23 cellular contexts compared by ENCODE assay signal in the genomic region with DNA sequence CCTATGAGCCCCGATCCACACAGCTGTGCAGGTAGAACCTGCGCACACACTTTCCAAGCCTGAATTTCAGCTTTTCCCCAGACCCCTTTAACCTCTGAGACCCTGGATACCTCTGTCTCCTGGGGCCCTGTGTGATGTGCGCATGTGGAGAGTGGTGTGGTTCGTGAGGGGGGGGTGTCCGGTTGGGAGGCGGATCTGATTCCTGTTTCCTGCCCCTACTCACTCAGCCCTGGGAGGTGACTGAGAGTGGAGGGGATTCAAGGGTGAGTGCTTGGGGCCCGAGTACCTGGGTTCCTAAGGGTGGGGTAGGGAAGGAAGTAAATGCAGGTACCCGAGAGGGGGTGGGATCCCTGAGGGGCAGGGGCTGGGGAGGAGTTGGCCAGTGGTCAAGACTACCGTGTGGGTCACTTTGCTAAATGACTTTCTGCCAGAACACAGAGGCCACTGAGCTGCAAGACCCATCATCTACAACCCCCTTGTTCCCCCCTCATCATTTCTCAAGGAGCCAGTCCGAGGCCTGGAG. TPM values are rescaled to one million over a fixed set of nuclear protein-coding genes. Genes with fewer than 3 reads are reported as not detected.
A peak's percentile ranks its signal among the peaks of the same experiment; 100 is the strongest.
DNase-seq lines count a peak whose midpoint lies in the region; ATAC-seq and TF ChIP-seq lines count a peak whose summit lies in the region.
"Had no signal": no experiment of that assay in that cellular context is flagged by ENCODE, and none has a peak within 500 bp of the region (broad histone marks: within the 10 kb centered on the region; RNA-seq: fewer than 3 reads in every experiment).

No MANE protein-coding gene starts in this region.

- TF ChIP-seq POLR2A in sigmoid colon (IDR thresholded peaks at IDR 0.05): no peak

- peaks cover 9 to 12% of the 10 kb centered on the region in 2 donors for H3K27me3 Mint-ChIP-seq in natural killer cell (ENCODE audit: low read depth in 2 of 2)

- H3K4me3 ChIP-seq in sigmoid colon: peak overlapping the region in 3 of 4 donors; percentile 5 to 23 (median 13)
- no peak overlapping the region for H3K4me3 ChIP-seq in aorta (ENCODE audit: low read length in 2 of 2)
- H3K4me3 ChIP-seq: neural progenitor cell had no signal

- ATAC-seq in Right ventricle myocardium inferior: peak; percentile 45
- ATAC-seq in left lobe of liver: peak; percentile 47
- ATAC-seq in aorta (ENCODE audit: low FRiP score): peak; percentile 47
- ATAC-seq in GM19035 (IDR thresholded peaks at IDR 0.05; ENCODE audit: unreplicated experiment): no peak
- no peak for ATAC-seq in natural killer cell

- H3K27me3 ChIP-seq in sigmoid colon: peaks cover 8 to 36% (median 30%) of the 10 kb centered on the region in 3 donors
- no peaks in the 10 kb centered on the region for H3K27me3 ChIP-seq in aorta (ENCODE audit: control insufficient read depth in 1 of 2, insufficient read depth in 2 of 2, low read length in 1 of 2)

- H3K27ac Mint-ChIP-seq in natural killer cell: no peak overlapping the region
- H3K27ac Mint-ChIP-seq: activated CD4-positive, alpha-beta memory T cell treated with anti-CD3 and anti-CD28 coated beads for 36 hours; activated naive CD8-positive, alpha-beta T cell; activated T-cell treated with anti-CD3 and anti-CD28 coated beads, Interleukin-2, amount 50 U/mL, for 24 hours had no signal

- H3K4me1 ChIP-seq in sigmoid colon (no peaks in the 10 kb centered on the region), aorta (ENCODE audit: control insufficient read depth in 1 of 2, insufficient read depth in 2 of 2, low read length in 2 of 2) (no peaks in the 10 kb centered on the region)
- H3K4me1 ChIP-seq: BE2C had no signal

- intact Hi-C loops in Right ventricle myocardium inferior (cut with DNase I) (loop anchor here (2.0 to 5.0 kb wide), 2 partner anchors 50 to 67 kb away; a partner anchor contains a TSS), cardiac septum (cut with DNase I) (loop anchor here (5.0 kb wide), 1 partner anchor 47 kb away; no protein-coding TSS in a partner anchor), sigmoid colon (cut with DNase I) (no loop called here), aorta (cut with DNase I) (no loop called here), natural killer cell (cut with micrococcal nuclease) (no loop called here)

- DNase-seq in Right ventricle myocardium inferior (ENCODE audit: missing footprints) (no peak), cardiac septum (ENCODE audit: low spot score) (no peak), left lobe of liver (ENCODE audit: low spot score) (no peak), sigmoid colon (no peak), aorta (no peak), GM10266 (ENCODE audit: extremely low spot score) (no peak), natural killer cell (no peak)
- DNase-seq: 8988T; activated CD4-positive, alpha-beta memory T cell treated with anti-CD3 and anti-CD28 coated beads for 36 hours; activated T-cell treated with anti-CD3 and anti-CD28 coated beads, Interleukin-2, amount 50 U/mL, for 24 hours; BE2C; brain microvascular endothelial cell; NCI-H1417 treated with DMSO at 0.1 percent for 48 hours; NCI-H2227 treated with DMSO at 0.1 percent for 48 hours; stimulated activated CD4-positive, alpha-beta T cell treated with anti-CD3 and anti-CD28 coated beads, Interleukin-2, amount 100 ng/mL, for 24 hours had no signal

- WGBS in sigmoid colon, 2 donors: 53 to 60% methylated on average over 10 of the region's 10 CpGs
- 63 to 65% methylated on average over 10 of the region's 10 CpGs for WGBS in aorta, 2 donors

- no peak for TF ChIP-seq EP300 in sigmoid colon (IDR thresholded peaks at IDR 0.05)

- peaks cover 0 to 8% of the 10 kb centered on the region in 2 donors for H3K4me1 Mint-ChIP-seq in natural killer cell

- H3K9me3 Mint-ChIP-seq in natural killer cell: no peaks in the 10 kb centered on the region
- H3K9me3 Mint-ChIP-seq: activated CD4-positive, alpha-beta memory T cell treated with anti-CD3 and anti-CD28 coated beads for 36 hours; activated T-cell treated with anti-CD3 and anti-CD28 coated beads, Interleukin-2, amount 50 U/mL, for 24 hours; neural progenitor cell had no signal

- TF ChIP-seq CTCF in sigmoid colon (IDR thresholded peaks at IDR 0.05) (no peak), GM10266 (IDR thresholded peaks at IDR 0.05; ENCODE audit: control insufficient read depth, insufficient read depth, low read depth, missing control alignments) (no peak), natural killer cell (IDR thresholded peaks at IDR 0.05) (no peak)

- H3K36me3 ChIP-seq in sigmoid colon (no peaks in the 10 kb centered on the region), aorta (ENCODE audit: control insufficient read depth in 1 of 2, insufficient read depth in 2 of 2, low read length in 1 of 2) (no peaks in the 10 kb centered on the region)
- H3K36me3 ChIP-seq: BE2C, brain microvascular endothelial cell, neural progenitor cell, tibial nerve had no signal

- H3K9me3 ChIP-seq in sigmoid colon: no peaks in the 10 kb centered on the region
- no peaks in the 10 kb centered on the region for H3K9me3 ChIP-seq in aorta (ENCODE audit: control insufficient read depth, low read length)
- H3K9me3 ChIP-seq: BE2C, tibial nerve had no signal

- H3K4me3 Mint-ChIP-seq in natural killer cell: no peak overlapping the region
- H3K4me3 Mint-ChIP-seq: activated CD4-positive, alpha-beta memory T cell treated with anti-CD3 and anti-CD28 coated beads for 36 hours; activated naive CD8-positive, alpha-beta T cell; activated T-cell treated with anti-CD3 and anti-CD28 coated beads, Interleukin-2, amount 50 U/mL, for 24 hours; neural progenitor cell had no signal

- H3K27ac ChIP-seq in sigmoid colon (peak overlapping the region; percentile 17 to 60 (median 35)), aorta (ENCODE audit: low read depth in 1 of 2, low read length in 2 of 2) (no peak overlapping the region)
- H3K27ac ChIP-seq: brain microvascular endothelial cell, neural progenitor cell had no signal

- H3K36me3 Mint-ChIP-seq in natural killer cell: no peaks in the 10 kb centered on the region
- H3K36me3 Mint-ChIP-seq: activated CD4-positive, alpha-beta memory T cell treated with anti-CD3 and anti-CD28 coated beads for 36 hours; activated naive CD8-positive, alpha-beta T cell; neural progenitor cell had no signal

RNA-seq across cellular contexts. Expression of a gene that starts 0.6 kb away (rescaled TPM):
- total RNA-seq in Right ventricle myocardium inferior: 21.4 TPM
- 18.3 TPM for total RNA-seq in cardiac septum
- 1.9 TPM for total RNA-seq in left lobe of liver
- 1 to 10 TPM; 1.1 to 4.9 (median 2.8) TPM for total RNA-seq in sigmoid colon
- polyA plus RNA-seq in sigmoid colon: 1 to 10 TPM in 2 of 3 donors, under 1 TPM in 1; 0.46 to 8.9 (median 1.2) TPM
- total RNA-seq in aorta: 10 to 100 TPM; 18.6 to 36.5 TPM
- polyA plus RNA-seq in aorta: 1 to 10 TPM in 1 of 2 donors, under 1 TPM in 1; 0.75 to 2.1 TPM
- not detected for total RNA-seq in natural killer cell
- total RNA-seq: activated CD4-positive, alpha-beta memory T cell treated with anti-CD3 and anti-CD28 coated beads for 36 hours; LHCN-M2; RPMI7951 had no signal

RNA-seq across cellular contexts. Expression of a gene that starts 15.5 kb away (rescaled TPM):
- 2.3 TPM for total RNA-seq in Right ventricle myocardium inferior
- total RNA-seq in cardiac septum: 4.0 TPM
- total RNA-seq in left lobe of liver: 2.3 TPM
- 1 to 10 TPM; 1.8 to 5.0 (median 4.2) TPM for total RNA-seq in sigmoid colon
- 1 to 10 TPM; 3.6 to 8.5 (median 4.9) TPM for polyA plus RNA-seq in sigmoid colon
- 1 to 10 TPM; 3.0 to 4.8 TPM for total RNA-seq in aorta
- 1 to 10 TPM; 1.0 to 6.6 TPM for polyA plus RNA-seq in aorta
- total RNA-seq in natural killer cell: 10 to 100 TPM; 10.7 to 17.5 (median 16.8) TPM

RNA-seq across cellular contexts. Expression of a gene that starts 22.2 kb away (rescaled TPM):
- 25.7 TPM for total RNA-seq in Right ventricle myocardium inferior
- total RNA-seq in cardiac septum: 23.7 TPM
- 6.6 TPM for total RNA-seq in left lobe of liver
- 10 to 100 TPM; 27.1 to 46.6 (median 30.8) TPM for total RNA-seq in sigmoid colon
- polyA plus RNA-seq in sigmoid colon: 10 to 100 TPM; 20.8 to 44.8 (median 24.6) TPM
- total RNA-seq in aorta: 10 to 100 TPM; 20.3 to 21.7 TPM
- polyA plus RNA-seq in aorta: 10 to 100 TPM; 28.7 to 53.7 TPM
- 10 to 100 TPM; 34.4 to 51.5 (median 44.6) TPM for total RNA-seq in natural killer cell

RNA-seq across cellular contexts. Expression of a gene that starts 29.0 kb away (rescaled TPM):
- total RNA-seq in Right ventricle myocardium inferior (not detected), cardiac septum (not detected), left lobe of liver (not detected), sigmoid colon (not detected), aorta (not detected), natural killer cell (not detected)
- polyA plus RNA-seq in sigmoid colon (not detected), aorta (not detected)
- total RNA-seq: activated CD4-positive, alpha-beta memory T cell treated with anti-CD3 and anti-CD28 coated beads for 36 hours; G401; HT1080; LHCN-M2; RPMI7951; tibial nerve had no signal

Comparison
In these comparisons a context has a peak if more than half of its experiments do, and no peak if none do; other contexts are left out.
1. ATAC-seq: peak in Right ventricle myocardium inferior (single experiment), left lobe of liver (single experiment) and aorta (single experiment); none in GM19035 (single experiment) and natural killer cell (0 of 3).
2. H3K27ac ChIP-seq: peak in sigmoid colon (4 of 4); none in aorta (0 of 2).
3. H3K4me3 ChIP-seq: peak in sigmoid colon (3 of 4); none in aorta (0 of 2).
4. intact Hi-C loops: an anchor here in Right ventricle myocardium inferior (2.0 to 5.0 kb wide) and cardiac septum (5.0 kb wide); none called in sigmoid colon, aorta and natural killer cell.